ENCODE assay signal across 37 cellular contexts in genomic region chr3:108255131-108255530, GRCh38. TPM values are rescaled to one million over a fixed set of nuclear protein-coding genes. Genes with fewer than 3 reads are reported as not detected.
"Had no signal": no experiment of that assay in that cellular context is flagged by ENCODE, and none has a peak within 500 bp of the region (broad histone marks: within the 10 kb centered on the region; RNA-seq: fewer than 3 reads in every experiment).

No MANE protein-coding gene starts in this region.

- H3K27ac ChIP-seq: KMS-11 had no signal

- H3K4me2 ChIP-seq: KMS-11 had no signal

- DNase-seq: Karpas-422, Kasumi-1, MG63, MM.1S, NCI-H1048, NCI-H1092, NCI-H1092 treated with DMSO at 0.1 percent for 48 hours, NCI-H1105, NCI-H1105 treated with DMSO at 0.1 percent for 48 hours, NCI-H1417, NCI-H1417 treated with DMSO at 0.1 percent for 48 hours, NCI-H1436, NCI-H1436 treated with DMSO at 0.1 percent for 48 hours, NCI-H146, NCI-H1694, NCI-H1694 treated with DMSO at 0.1 percent for 48 hours, NCI-H187, NCI-H187 treated with DMSO at 0.1 percent for 48 hours, NCI-H1930, NCI-H2029, NCI-H2029 treated with DMSO at 0.1 percent for 48 hours, NCI-H2081, NCI-H2081 treated with DMSO at 0.1 percent for 48 hours, NCI-H2107, NCI-H2171, NCI-H2171 treated with DMSO at 0.1 percent for 48 hours, NCI-H2227 treated with DMSO at 0.1 percent for 48 hours, NCI-H226, NCI-H345, NCI-H446, NCI-H446 treated with DMSO at 0.1 percent for 48 hours, NCI-H510A had no signal

- H3K9me3 ChIP-seq: MG63 had no signal

- H3K4me3 ChIP-seq: MG63 had no signal

- H3K36me3 ChIP-seq: MG63 had no signal

- H3K27me3 ChIP-seq: MG63 had no signal

- H3K9ac ChIP-seq: KMS-11 had no signal

RNA-seq across cellular contexts. Expression of gene HHLA2, which starts 41.2 kb away (rescaled TPM):
- total RNA-seq: LHCN-M2, M059J, MCF 10A, NCI-H460 had no signal
